In the genomic region with DNA sequence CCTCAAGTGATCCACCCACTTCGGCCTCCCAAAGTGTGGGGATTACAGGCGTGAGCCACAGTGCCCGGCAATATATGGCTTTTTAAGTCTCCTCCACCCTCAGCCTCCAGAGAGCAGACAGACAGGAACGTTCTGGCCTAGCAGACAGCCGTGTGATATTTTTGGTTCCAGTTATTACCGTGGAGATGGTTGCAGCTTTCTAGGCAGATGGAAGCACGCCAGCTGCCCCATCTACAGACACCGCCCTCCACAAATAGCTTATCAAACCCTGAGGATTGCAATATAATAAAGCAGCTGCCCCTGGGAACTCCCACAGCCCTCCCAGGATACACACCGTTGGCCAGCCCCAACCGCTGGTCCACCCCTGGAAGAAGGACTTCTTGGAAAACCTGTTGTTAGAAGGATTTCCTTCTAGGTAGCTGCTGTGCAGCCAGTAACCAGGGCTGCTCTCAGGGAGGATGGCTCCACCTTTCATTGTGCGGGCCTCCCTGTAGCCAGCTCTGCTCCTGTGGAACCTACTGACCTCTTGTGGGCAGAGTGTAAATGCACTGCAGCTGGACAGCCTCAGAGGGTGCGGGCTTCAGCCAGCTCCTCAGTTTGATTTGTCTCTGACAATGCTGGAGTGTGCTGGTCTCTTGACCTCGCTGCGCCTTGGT, we compare ENCODE assay signal across 8 cellular contexts. TPM values are rescaled to one million over a fixed set of nuclear protein-coding genes. Genes with fewer than 3 reads are reported as not detected.
A peak's percentile ranks its signal among the peaks of the same experiment; 100 is the strongest.
DNase-seq lines count a peak whose midpoint lies in the region; ATAC-seq and TF ChIP-seq lines count a peak whose summit lies in the region.

No MANE protein-coding gene starts in this region.

- H3K27me3 ChIP-seq in breast epithelium, result peaks cover 0 to 14% of the 10 kb centered on the region in 2 donors
- no peaks in the 10 kb centered on the region for H3K27me3 ChIP-seq in testis

- ATAC-seq in left colon, result peak; percentile 91

- no peak overlapping the region for H3K4me3 ChIP-seq in AG10803 (ENCODE audit: low read length)
- H3K4me3 ChIP-seq in breast epithelium, result no peak overlapping the region
- no peak overlapping the region for H3K4me3 ChIP-seq in testis

- no peaks in the 10 kb centered on the region for H3K4me1 ChIP-seq in breast epithelium
- H3K4me1 ChIP-seq in testis, result no peaks in the 10 kb centered on the region

- peak; percentile 76 for TF ChIP-seq CTCF in AG10803 (conservative IDR thresholded peaks at IDR 0.05; ENCODE audit: low read length)
- TF ChIP-seq CTCF in GM12873 (IDR thresholded peaks at IDR 0.05; ENCODE audit: insufficient read depth, low read depth, low read length, missing control alignments), result peak; percentile 65
- peak; percentile 18 to 57 (median 43) for TF ChIP-seq CTCF in breast epithelium (IDR thresholded peaks at IDR 0.05)
- TF ChIP-seq CTCF in testis (IDR thresholded peaks at IDR 0.05), result peak in 2 of 3 experiments; percentile 18 to 19

- H3K9me3 ChIP-seq in breast epithelium, result no peaks in the 10 kb centered on the region
- no peaks in the 10 kb centered on the region for H3K9me3 ChIP-seq in testis

- H3K36me3 ChIP-seq in breast epithelium (no peaks in the 10 kb centered on the region), testis (ENCODE audit: low read depth, missing control alignments) (no peaks in the 10 kb centered on the region)

- H3K27ac ChIP-seq in breast epithelium, result no peak overlapping the region
- no peak overlapping the region for H3K27ac ChIP-seq in testis

- WGBS in testis, 2 donors, result 35 to 36% methylated on average over 7 to 14 of the region's 14 CpGs

- TF ChIP-seq POLR2A in breast epithelium (IDR thresholded peaks at IDR 0.05) (no peak), testis (IDR thresholded peaks at IDR 0.05) (no peak)

- peak; percentile 67 for DNase-seq in AG10803 (ENCODE audit: low read depth)
- DNase-seq in HT1080 (ENCODE audit: low read depth), result peak; percentile 59
- DNase-seq in NOMO-1 (lab: John Stamatoyannopoulos, UW; ENCODE audit: unreplicated experiment in 2 of 2), result peak; percentile 49 to 52
- peak; percentile 41 to 51 for DNase-seq in breast epithelium (ENCODE audit: low spot score in 2 of 2)
- peak; percentile 65 to 81 for DNase-seq in left colon
- DNase-seq in testis, result peak; percentile 70
- DNase-seq in activated effector memory CD4-positive, alpha-beta T cell treated with anti-CD3 and anti-CD28 coated beads, Interleukin-2, amount 50 U/mL, for 16 hours, result no peak

- intact Hi-C loops in breast epithelium (cut with DNase I; ENCODE audit: low total_unique reads) (no loop called here), left colon (cut with DNase I, micrococcal nuclease) (no loop called here), testis (cut with DNase I; ENCODE audit: low total_unique reads) (no loop called here)

RNA-seq across cellular contexts. Expression of a gene that starts 44.0 kb away (rescaled TPM):
- total RNA-seq in HT1080 (2014; rRNA removed; shearing (Covaris generic)), result 363 and 485 TPM in 2 replicates
- 831 and 839 TPM in 2 replicates for polyA plus RNA-seq in HT1080 (2015; cell fraction: cytosol; rRNA removed)
- polyA plus RNA-seq in HT1080 (2015; cell fraction: nucleus; rRNA removed), result 487 and 552 TPM in 2 replicates
- total RNA-seq in breast epithelium, result 100 to 1,000 TPM; 153 to 190 (median 164) TPM
- total RNA-seq in left colon, result 1,000 to 10,000 TPM; 1,116 to 1,323 TPM
- total RNA-seq in testis, result 100 to 1,000 TPM; 177 to 246 TPM
- polyA plus RNA-seq in testis (ENCODE audit: insufficient read depth, low read depth, low replicate concordance), result 172 TPM

RNA-seq across cellular contexts. Expression of a gene that starts 52.9 kb away (rescaled TPM):
- total RNA-seq in HT1080 (2014; rRNA removed; shearing (Covaris generic)), result 45.4 and 50.0 TPM in 2 replicates
- polyA plus RNA-seq in HT1080 (2015; cell fraction: cytosol; rRNA removed), result 20.5 and 21.1 TPM in 2 replicates
- 20.7 and 22.2 TPM in 2 replicates for polyA plus RNA-seq in HT1080 (2015; cell fraction: nucleus; rRNA removed)
- 10 to 100 TPM; 27.2 to 38.3 (median 32.0) TPM for total RNA-seq in breast epithelium
- 10 to 100 TPM; 15.9 to 21.2 TPM for total RNA-seq in left colon
- total RNA-seq in testis, result 10 to 100 TPM; 41.9 to 43.4 TPM
- polyA plus RNA-seq in testis (ENCODE audit: insufficient read depth, low read depth, low replicate concordance), result 24.8 TPM

Comparison
In these comparisons a context has a peak if more than half of its experiments do, and no peak if none do; other contexts are left out.
1. CTCF ChIP-seq: peak in every context shown above with its lines; median percentile 76 in AG10803; 65 in GM12873; 43 in breast epithelium; 18 in testis.